ENCODE assay signal across 13 cellular contexts in genomic region chr2:55425449-55425848, GRCh38. TPM values are rescaled to one million over a fixed set of nuclear protein-coding genes. Genes with fewer than 3 reads are reported as not detected.
DNase-seq lines count a peak whose midpoint lies in the region; ATAC-seq, FAIRE-seq and TF ChIP-seq lines count a peak whose summit lies in the region.
"Had no signal": no experiment of that assay in that cellular context is flagged by ENCODE, and none has a peak within 500 bp of the region (broad histone marks: within the 10 kb centered on the region; RNA-seq: fewer than 3 reads in every experiment).

No MANE protein-coding gene starts in this region.

- WGBS in testis, 2 donors = 85 to 86% methylated on average over 3 of the region's 3 CpGs

- H3K27me3 ChIP-seq in testis = no peaks in the 10 kb centered on the region
- H3K27me3 ChIP-seq: SJCRH30 had no signal

- no peaks in the 10 kb centered on the region for H3K36me3 Mint-ChIP-seq in WTC11

- ATAC-seq in WTC11 = peak; percentile 22; the same call in 1 of the 2 replicates
- ATAC-seq in HG02763 (IDR thresholded peaks at IDR 0.05; ENCODE audit: unreplicated experiment) = no peak
- ATAC-seq in GM21529 (IDR thresholded peaks at IDR 0.05; ENCODE audit: unreplicated experiment) = no peak

- no peaks in the 10 kb centered on the region for H3K4me1 ChIP-seq in testis

- POLR2A ChIA-PET in WTC11 (lab: Charles Lee) = no interaction called here

- H3K27ac Mint-ChIP-seq in WTC11 = no peak overlapping the region
- H3K27ac Mint-ChIP-seq: endodermal cell had no signal

- peaks cover 1% of the 10 kb centered on the region for H3K4me1 Mint-ChIP-seq in WTC11

- no peaks in the 10 kb centered on the region; the same call in 1 of the 2 replicates for H3K27me3 Mint-ChIP-seq in WTC11 (ENCODE audit: low read depth)

- DNase-seq in AG08396 (ENCODE audit: low spot score) = peak; percentile 45
- DNase-seq in Kasumi-1 (lab: John Stamatoyannopoulos, UW) = peak; percentile 60 to 67
- DNase-seq in WTC11 (ENCODE audit: low spot score) = no peak
- DNase-seq in kidney tubule cell (ENCODE audit: low spot score) = peak; percentile 82
- DNase-seq in GM19239 (ENCODE audit: insufficient read length, low spot score) = no peak
- DNase-seq in testis = no peak
- DNase-seq: activated T-cell treated with anti-CD3 and anti-CD28 coated beads, Interleukin-2, amount 50 U/mL, for 1 hour; endodermal cell; Karpas-422; SJCRH30; stimulated activated CD4-positive, alpha-beta T cell treated with anti-CD3 and anti-CD28 coated beads, Interleukin-4, amount 100 ng/mL, for 24 hours had no signal

- no peak for TF ChIP-seq POLR2A in testis (IDR thresholded peaks at IDR 0.05)

- CTCF ChIA-PET in WTC11 (lab: Charles Lee) = no interaction called here

- TF ChIP-seq CTCF in WTC11 (IDR thresholded peaks at IDR 0.05) (no peak), testis (IDR thresholded peaks at IDR 0.05) (no peak)

- H3K36me3 ChIP-seq in testis (ENCODE audit: low read depth, missing control alignments) = no peaks in the 10 kb centered on the region
- H3K36me3 ChIP-seq: SJCRH30 had no signal

- H3K9me3 Mint-ChIP-seq in WTC11 = no peaks in the 10 kb centered on the region
- H3K9me3 Mint-ChIP-seq: endodermal cell had no signal

- intact Hi-C loops in testis (cut with DNase I; ENCODE audit: low total_unique reads) = no loop called here

- no peak overlapping the region for H3K4me3 ChIP-seq in testis
- H3K4me3 ChIP-seq: SJCRH30 had no signal

- H3K9me3 ChIP-seq in testis = no peaks in the 10 kb centered on the region
- H3K9me3 ChIP-seq: SJCRH30 had no signal

- no peak for FAIRE-seq in GM19239 (lab: Jason Lieb, UNC)

- no peak overlapping the region for H3K4me3 Mint-ChIP-seq in WTC11
- H3K4me3 Mint-ChIP-seq: endodermal cell had no signal

- no peak overlapping the region for H3K27ac ChIP-seq in testis
- H3K27ac ChIP-seq: SJCRH30 had no signal

TF ChIP-seq in WTC11, 78 proteins besides CTCF, POLR2A, EP300 and RAD21:
- no peak for TF ChIP-seq ZNF396 (CRISPR knock-in tag; IDR thresholded peaks at IDR 0.05; ENCODE audit: borderline replicate concordance)
- TF ChIP-seq RELA (CRISPR knock-in tag; IDR thresholded peaks at IDR 0.05; ENCODE audit: borderline replicate concordance) = no peak

RNA-seq across cellular contexts. Expression of gene CCDC88A, which starts 5.8 kb away (rescaled TPM):
- total RNA-seq in WTC11 (2021) (81.1 to 97.5 TPM (median 82.5 TPM) in 3 replicates), testis (100 to 1,000 TPM; 121 to 180 TPM)
- polyA plus RNA-seq in testis (ENCODE audit: insufficient read depth, low read depth, low replicate concordance) = 26.5 TPM

Comparison
In these comparisons a context has a peak if more than half of its experiments do, and no peak if none do; other contexts are left out.
1. DNase-seq: peak in AG08396 (single experiment), Kasumi-1 (2 of 2) and kidney tubule cell (single experiment); none in WTC11 (single experiment), GM19239 (single experiment) and testis (single experiment).